ENCODE assay signal across 15 cellular contexts in the genomic region with DNA sequence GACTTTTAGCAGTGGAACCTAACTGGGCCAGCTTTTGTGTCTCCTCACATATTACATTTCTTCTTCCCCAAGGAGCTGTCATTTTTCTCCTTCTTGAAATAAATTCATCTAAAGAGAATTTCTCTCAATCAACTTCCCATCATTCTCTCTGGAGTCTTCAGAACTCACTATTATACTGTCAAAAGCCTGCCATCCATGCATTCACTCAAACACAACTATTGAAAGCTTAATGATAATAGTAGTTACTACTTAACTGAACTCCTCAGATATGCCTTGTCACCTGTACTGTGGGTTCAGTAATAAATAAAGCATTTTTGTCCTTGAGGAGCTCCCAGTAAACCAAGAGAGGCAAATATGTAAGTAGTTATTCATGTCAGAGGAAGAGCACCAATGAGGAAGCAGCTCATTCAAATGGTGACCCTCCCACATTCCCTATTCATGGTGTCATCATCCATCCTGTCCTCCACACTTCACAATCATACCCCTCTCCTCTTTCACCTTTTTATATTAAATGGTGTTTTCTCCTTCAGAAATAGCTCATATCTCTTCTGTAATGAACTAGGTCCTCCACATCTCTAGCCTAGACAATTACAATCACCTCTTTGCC.
DNase-seq lines count a peak whose midpoint lies in the region; ATAC-seq, FAIRE-seq and TF ChIP-seq lines count a peak whose summit lies in the region.
"Had no signal": no experiment of that assay in that cellular context is flagged by ENCODE, and none has a peak within 500 bp of the region (broad histone marks: within the 10 kb centered on the region; RNA-seq: fewer than 3 reads in every experiment).

No MANE protein-coding gene starts in this region.

- dilution Hi-C loops in mammary epithelial cell (cut with HindIII; ENCODE audit: low sequenced_read_pairs): no loop called here

- H3K36me3 Mint-ChIP-seq in astrocyte (ENCODE audit: low read depth, unreplicated experiment) (no peaks in the 10 kb centered on the region), mesothelial cell of epicardium (no peaks in the 10 kb centered on the region)
- H3K36me3 Mint-ChIP-seq in activated T-cell treated with anti-CD3 and anti-CD28 coated beads, Interleukin-2, amount 50 U/mL, for 24 hours (ENCODE audit: low read depth): no peaks in the 10 kb centered on the region
- H3K36me3 Mint-ChIP-seq: CD8-positive, alpha-beta memory T cell had no signal

- H3K4me3 ChIP-seq in mammary epithelial cell (replicated peaks in 1 of 3; ENCODE audit: insufficient read depth in 1 of 3, low read depth in 2 of 3, low read length in 3 of 3) (no peak overlapping the region), breast epithelium (no peak overlapping the region), astrocyte (ENCODE audit: insufficient read depth, low read depth, low read length) (no peak overlapping the region)
- H3K4me3 ChIP-seq: BLaER1 treated with 17β-estradiol and CSF1 and Interleukin-3, amounts not matched to agents 10 nM and 100 nM had no signal

- no peaks in the 10 kb centered on the region for H3K36me3 ChIP-seq in mammary epithelial cell (ENCODE audit: insufficient read depth, low read length)
- no peaks in the 10 kb centered on the region for H3K36me3 ChIP-seq in breast epithelium
- H3K36me3 ChIP-seq in astrocyte (ENCODE audit: insufficient read depth, low read length): no peaks in the 10 kb centered on the region
- H3K36me3 ChIP-seq: BLaER1 treated with 17β-estradiol and CSF1 and Interleukin-3, amounts not matched to agents 10 nM and 100 nM had no signal

- peak; percentile 19 for DNase-seq in mammary epithelial cell
- no peak for DNase-seq in breast epithelium (ENCODE audit: low spot score in 2 of 2)
- no peak for DNase-seq in astrocyte (ENCODE audit: low read depth)
- DNase-seq in kidney glomerular epithelial cell (lab: John Stamatoyannopoulos, UW): peak; percentile 48
- no peak for DNase-seq in hypothalamus (lab: John Stamatoyannopoulos, UW)
- no peak for DNase-seq in activated T-cell treated with anti-CD3 and anti-CD28 coated beads, Interleukin-2, amount 50 U/mL, for 24 hours
- DNase-seq in mesothelial cell of epicardium (ENCODE audit: low spot score in 2 of 2, unreplicated experiment in 2 of 2): no peak
- DNase-seq: CD8-positive, alpha-beta memory T cell; KBM-7; NCI-H1436 treated with DMSO at 0.1 percent for 48 hours; NCI-H2081; NCI-H510A treated with DMSO at 0.1 percent for 48 hours had no signal

- H3K4me1 Mint-ChIP-seq in astrocyte (ENCODE audit: low read depth, unreplicated experiment) (peaks cover 9% of the 10 kb centered on the region), mesothelial cell of epicardium (no peaks in the 10 kb centered on the region)
- H3K4me1 Mint-ChIP-seq in activated T-cell treated with anti-CD3 and anti-CD28 coated beads, Interleukin-2, amount 50 U/mL, for 24 hours (ENCODE audit: low read depth): no peaks in the 10 kb centered on the region
- H3K4me1 Mint-ChIP-seq: CD8-positive, alpha-beta memory T cell had no signal

- H3K4me2 ChIP-seq in mammary epithelial cell (ENCODE audit: insufficient read depth, low read depth, low read length) (no peak overlapping the region), astrocyte (ENCODE audit: low read length) (no peak overlapping the region)
- H3K4me2 ChIP-seq: BLaER1 treated with 17β-estradiol and CSF1 and Interleukin-3, amounts not matched to agents 10 nM and 100 nM had no signal

- BruUV-seq in mammary epithelial cell (replicated peaks; lab: Mats Ljungman, UMichigan): no TSS peak

- H3K27ac Mint-ChIP-seq in astrocyte (ENCODE audit: unreplicated experiment) (peak overlapping the region; percentile 68), mesothelial cell of epicardium (no peak overlapping the region)
- H3K27ac Mint-ChIP-seq in activated T-cell treated with anti-CD3 and anti-CD28 coated beads, Interleukin-2, amount 50 U/mL, for 24 hours: no peak overlapping the region
- H3K27ac Mint-ChIP-seq: CD8-positive, alpha-beta memory T cell had no signal

- CTCF ChIA-PET in mammary epithelial cell (lab: Charles Lee; ENCODE audit: low non-redundant PET): interaction anchor here (0.5 kb wide), 1 partner anchor 116 kb away, joined by 3 read pairs; no protein-coding TSS in a partner anchor

- no peaks in the 10 kb centered on the region for H3K27me3 ChIP-seq in mammary epithelial cell (ENCODE audit: insufficient read depth, low read length)
- no peaks in the 10 kb centered on the region for H3K27me3 ChIP-seq in breast epithelium
- H3K27me3 ChIP-seq in astrocyte (ENCODE audit: insufficient read depth, low read length): no peaks in the 10 kb centered on the region
- H3K27me3 ChIP-seq: BLaER1 treated with 17β-estradiol and CSF1 and Interleukin-3, amounts not matched to agents 10 nM and 100 nM had no signal

- no peak for ATAC-seq in GM21528 (IDR thresholded peaks at IDR 0.05; ENCODE audit: low FRiP score, unreplicated experiment)

- H3K27me3 Mint-ChIP-seq in astrocyte (ENCODE audit: low read depth, unreplicated experiment) (no peaks in the 10 kb centered on the region), mesothelial cell of epicardium (ENCODE audit: low read depth) (peaks cover 2% of the 10 kb centered on the region)
- H3K27me3 Mint-ChIP-seq in activated T-cell treated with anti-CD3 and anti-CD28 coated beads, Interleukin-2, amount 50 U/mL, for 24 hours: no peaks in the 10 kb centered on the region

- no peaks in the 10 kb centered on the region for H4K20me1 ChIP-seq in mammary epithelial cell (ENCODE audit: insufficient read depth, low read length)
- H4K20me1 ChIP-seq in astrocyte (ENCODE audit: insufficient read depth, low read length): no peaks in the 10 kb centered on the region
- H4K20me1 ChIP-seq: BLaER1 treated with 17β-estradiol and CSF1 and Interleukin-3, amounts not matched to agents 10 nM and 100 nM had no signal

- H3K79me2 ChIP-seq in mammary epithelial cell (ENCODE audit: insufficient read depth, low read length) (no peaks in the 10 kb centered on the region), astrocyte (ENCODE audit: insufficient read depth, low read length) (no peaks in the 10 kb centered on the region)

- H3K4me3 Mint-ChIP-seq in astrocyte (ENCODE audit: unreplicated experiment) (no peak overlapping the region), mesothelial cell of epicardium (no peak overlapping the region)
- H3K4me3 Mint-ChIP-seq in activated T-cell treated with anti-CD3 and anti-CD28 coated beads, Interleukin-2, amount 50 U/mL, for 24 hours: no peak overlapping the region
- H3K4me3 Mint-ChIP-seq: CD8-positive, alpha-beta memory T cell had no signal

- H3K4me1 ChIP-seq in mammary epithelial cell (ENCODE audit: insufficient read depth, low read length): peaks cover 6% of the 10 kb centered on the region
- no peaks in the 10 kb centered on the region for H3K4me1 ChIP-seq in breast epithelium
- H3K4me1 ChIP-seq in astrocyte (ENCODE audit: insufficient read depth, low read length): no peaks in the 10 kb centered on the region
- H3K4me1 ChIP-seq: BLaER1 treated with 17β-estradiol and CSF1 and Interleukin-3, amounts not matched to agents 10 nM and 100 nM had no signal

- H3K9me3 Mint-ChIP-seq in astrocyte (ENCODE audit: unreplicated experiment): no peaks in the 10 kb centered on the region
- H3K9me3 Mint-ChIP-seq in activated T-cell treated with anti-CD3 and anti-CD28 coated beads, Interleukin-2, amount 50 U/mL, for 24 hours: no peaks in the 10 kb centered on the region
- H3K9me3 Mint-ChIP-seq in mesothelial cell of epicardium: no peaks in the 10 kb centered on the region

- no peak overlapping the region for H3K9ac ChIP-seq in mammary epithelial cell (ENCODE audit: insufficient read depth, low read length)
- no peak overlapping the region for H3K9ac ChIP-seq in astrocyte (ENCODE audit: low read length)
- H3K9ac ChIP-seq: BLaER1 treated with 17β-estradiol and CSF1 and Interleukin-3, amounts not matched to agents 10 nM and 100 nM had no signal

- H3K27ac ChIP-seq in mammary epithelial cell (ENCODE audit: insufficient read depth, low read depth, low read length) (no peak overlapping the region), breast epithelium (no peak overlapping the region), astrocyte (ENCODE audit: low read depth, low read length) (no peak overlapping the region)
- H3K27ac ChIP-seq: BLaER1 treated with 17β-estradiol and CSF1 and Interleukin-3, amounts not matched to agents 10 nM and 100 nM had no signal

- intact Hi-C loops in mammary epithelial cell (cut with micrococcal nuclease): no loop called here
- intact Hi-C loops in breast epithelium (cut with DNase I; ENCODE audit: low total_unique reads): no loop called here

- no peak for FAIRE-seq in astrocyte (lab: Jason Lieb, UNC)
- FAIRE-seq: RCC 7860 had no signal

- no peaks in the 10 kb centered on the region for H3K9me3 ChIP-seq in mammary epithelial cell (replicated peaks; ENCODE audit: insufficient read depth, low read length)
- H3K9me3 ChIP-seq in breast epithelium: no peaks in the 10 kb centered on the region
- H3K9me3 ChIP-seq in astrocyte (ENCODE audit: insufficient read depth, low read depth, low read length): no peaks in the 10 kb centered on the region
- H3K9me3 ChIP-seq: BLaER1 treated with 17β-estradiol and CSF1 and Interleukin-3, amounts not matched to agents 10 nM and 100 nM had no signal

- H2AFZ ChIP-seq in mammary epithelial cell (ENCODE audit: low read depth, low read length) (peak overlapping the region; percentile 77), astrocyte (ENCODE audit: low read depth, low read length) (no peak overlapping the region)

- no peak for TF ChIP-seq POLR2A in breast epithelium (IDR thresholded peaks at IDR 0.05)

- TF ChIP-seq CTCF in mammary epithelial cell (conservative IDR thresholded peaks at IDR 0.05 in 1 of 2, IDR thresholded peaks at IDR 0.05 in 1 of 2; ENCODE audit: extremely low read depth in 1 of 2, insufficient read depth in 1 of 2, low read depth in 1 of 2, low read length in 2 of 2): no peak
- TF ChIP-seq CTCF in breast epithelium (IDR thresholded peaks at IDR 0.05): no peak
- no peak for TF ChIP-seq CTCF in astrocyte (IDR thresholded peaks at IDR 0.05; ENCODE audit: insufficient read depth, low read depth, low read length)
- TF ChIP-seq CTCF in mesothelial cell of epicardium (IDR thresholded peaks at IDR 0.05; ENCODE audit: unreplicated experiment): no peak

- in situ Hi-C loops in mammary epithelial cell (cut with MboI; ENCODE audit: low sequenced_read_pairs in 2 of 2): no loop called here

Comparison
In these comparisons a context has a peak if more than half of its experiments do, and no peak if none do; other contexts are left out.
1. DNase-seq: peak in mammary epithelial cell (single experiment) and kidney glomerular epithelial cell (single experiment); none in breast epithelium (0 of 2), astrocyte (single experiment), hypothalamus (0 of 51), activated T-cell treated with anti-CD3 and anti-CD28 coated beads, Interleukin-2, amount 50 U/mL, for 24 hours (single experiment) and mesothelial cell of epicardium (0 of 2).